In the genomic region with DNA sequence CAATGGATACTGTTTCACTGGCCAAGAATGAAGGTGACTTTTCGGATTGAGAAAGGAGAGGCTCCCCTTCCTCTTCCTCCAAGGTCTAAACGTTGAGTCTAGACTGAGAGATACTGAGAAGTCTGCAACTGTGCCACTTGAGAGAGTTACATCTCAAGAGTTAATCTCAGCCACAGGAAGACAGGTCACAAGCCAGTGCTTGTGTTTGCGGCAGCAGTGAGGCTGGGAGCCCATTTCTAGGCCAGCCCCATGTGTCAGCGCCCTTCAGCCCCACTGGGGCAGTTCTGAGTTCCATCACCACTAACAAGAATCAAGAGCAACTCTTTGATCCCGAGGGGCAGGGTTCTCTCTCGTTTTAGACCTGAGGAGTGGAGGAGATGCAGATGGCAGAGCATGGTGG, we compare ENCODE assay signal across 1 cellular context.
TF ChIP-seq lines count a peak whose summit lies in the region.

No MANE protein-coding gene starts in this region.

TF ChIP-seq in H1, 55 proteins besides CTCF, POLR2A, EP300 and RAD21 (continued from another document):
- TF ChIP-seq CBX5 (IDR thresholded peaks at IDR 0.05; ENCODE audit: low read depth, low read length) (no peak), ASH2L (IDR thresholded peaks at IDR 0.05; ENCODE audit: low read length) (no peak), KDM1A (IDR thresholded peaks at IDR 0.05; ENCODE audit: borderline replicate concordance, low read length) (no peak)
- TF ChIP-seq, protein P1, sequence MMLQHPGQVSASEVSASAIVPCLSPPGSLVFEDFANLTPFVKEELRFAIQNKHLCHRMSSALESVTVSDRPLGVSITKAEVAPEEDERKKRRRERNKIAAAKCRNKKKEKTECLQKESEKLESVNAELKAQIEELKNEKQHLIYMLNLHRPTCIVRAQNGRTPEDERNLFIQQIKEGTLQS (IDR thresholded peaks at IDR 0.05; ENCODE audit: insufficient read depth, low read depth, low read length): no peak
